ENCODE assay signal across 11 cellular contexts in genomic region chr5:34789021-34789531, GRCh38. TPM values are rescaled to one million over a fixed set of nuclear protein-coding genes. Genes with fewer than 3 reads are reported as not detected.
DNase-seq lines count a peak whose midpoint lies in the region; ATAC-seq, FAIRE-seq and TF ChIP-seq lines count a peak whose summit lies in the region.
"Had no signal": no experiment of that assay in that cellular context is flagged by ENCODE, and none has a peak within 500 bp of the region (broad histone marks: within the 10 kb centered on the region; RNA-seq: fewer than 3 reads in every experiment).

No MANE protein-coding gene starts in this region.

- no peaks in the 10 kb centered on the region for H3K4me1 Mint-ChIP-seq in activated naive CD8-positive, alpha-beta T cell treated with anti-CD3 and anti-CD28 coated beads, Interleukin-2, amount 50 U/mL, for 24 hours
- H3K4me1 Mint-ChIP-seq in activated naive CD8-positive, alpha-beta T cell treated with anti-CD3 and anti-CD28 coated beads for 36 hours = peaks cover 2% of the 10 kb centered on the region

- intact Hi-C loops in left ventricle myocardium superior (cut with micrococcal nuclease) = no loop called here
- intact Hi-C loops in PC-9 (cut with micrococcal nuclease; ENCODE audit: unreplicated experiment) = no loop called here

- H2AFZ ChIP-seq in PC-9 = no peak overlapping the region

- H3K36me3 Mint-ChIP-seq in activated naive CD8-positive, alpha-beta T cell treated with anti-CD3 and anti-CD28 coated beads, Interleukin-2, amount 50 U/mL, for 24 hours (ENCODE audit: low read depth) = no peaks in the 10 kb centered on the region
- no peaks in the 10 kb centered on the region for H3K36me3 Mint-ChIP-seq in activated naive CD8-positive, alpha-beta T cell treated with anti-CD3 and anti-CD28 coated beads for 36 hours
- H3K36me3 Mint-ChIP-seq: natural killer cell treated with Interleukin-12 subunit alpha and Interleukin-12 subunit beta and Interleukin-15 and Interleukin-18, amount 100 ng/mL, for 72 hours had no signal

- H3K27ac ChIP-seq in PC-9 = no peak overlapping the region
- H3K27ac ChIP-seq: upper lobe of left lung had no signal

- TF ChIP-seq CTCF in astrocyte of the cerebellum (IDR thresholded peaks at IDR 0.05; ENCODE audit: low read depth, low read length, missing control alignments) = no peak
- TF ChIP-seq CTCF in PC-9 (conservative IDR thresholded peaks at IDR 0.05) = no peak
- no peak for TF ChIP-seq CTCF in GM13976 (IDR thresholded peaks at IDR 0.05; ENCODE audit: borderline replicate concordance, control extremely low read depth, extremely low read depth, insufficient read depth, missing control alignments)

- H3K79me2 ChIP-seq in PC-9 (ENCODE audit: low read depth) = peaks cover 48% of the 10 kb centered on the region

- peaks cover 11% of the 10 kb centered on the region; the same call in 1 of the 2 replicates for H3K9me3 ChIP-seq in PC-9 (ENCODE audit: insufficient read depth, low read depth)

- BruUV-seq in PC-9 (replicated peaks; lab: Mats Ljungman, UMichigan) = no TSS peak

- ATAC-seq in activated naive CD8-positive, alpha-beta T cell treated with anti-CD3 and anti-CD28 coated beads, Interleukin-2, amount 50 U/mL, for 24 hours = peak; percentile 68
- ATAC-seq in left ventricle myocardium superior = peak; percentile 54
- ATAC-seq: natural killer cell treated with Interleukin-12 subunit alpha and Interleukin-12 subunit beta and Interleukin-15 and Interleukin-18, amount 100 ng/mL, for 72 hours had no signal

- H3K4me2 ChIP-seq in PC-9 = no peak overlapping the region

- H3K9me2 ChIP-seq in PC-9 (ENCODE audit: insufficient read depth) = no peaks in the 10 kb centered on the region

- H3K27ac Mint-ChIP-seq in activated naive CD8-positive, alpha-beta T cell treated with anti-CD3 and anti-CD28 coated beads, Interleukin-2, amount 50 U/mL, for 24 hours = no peak overlapping the region
- H3K27ac Mint-ChIP-seq in activated naive CD8-positive, alpha-beta T cell treated with anti-CD3 and anti-CD28 coated beads for 36 hours = no peak overlapping the region
- H3K27ac Mint-ChIP-seq: natural killer cell treated with Interleukin-12 subunit alpha and Interleukin-12 subunit beta and Interleukin-15 and Interleukin-18, amount 100 ng/mL, for 72 hours had no signal

- no peaks in the 10 kb centered on the region for H3K27me3 ChIP-seq in PC-9 (ENCODE audit: insufficient read depth, low read depth)
- H3K27me3 ChIP-seq: upper lobe of left lung had no signal

- peaks cover 2% of the 10 kb centered on the region for H3K27me3 Mint-ChIP-seq in activated naive CD8-positive, alpha-beta T cell treated with anti-CD3 and anti-CD28 coated beads, Interleukin-2, amount 50 U/mL, for 24 hours
- H3K27me3 Mint-ChIP-seq in activated naive CD8-positive, alpha-beta T cell treated with anti-CD3 and anti-CD28 coated beads for 36 hours = peaks cover 24% of the 10 kb centered on the region

- peaks cover 18% of the 10 kb centered on the region for H4K20me1 ChIP-seq in PC-9 (ENCODE audit: insufficient read depth)

- 0 out of 2 replicates have a peak, but pooled peaks cover 7% of the 10 kb centered on the region for H3K36me3 ChIP-seq in PC-9 (ENCODE audit: low read depth)
- H3K36me3 ChIP-seq: upper lobe of left lung had no signal

- FAIRE-seq in urothelium cell line (lab: Jason Lieb, UNC) = no peak

- no peak for DNase-seq in activated naive CD8-positive, alpha-beta T cell treated with anti-CD3 and anti-CD28 coated beads, Interleukin-2, amount 50 U/mL, for 24 hours
- no peak for DNase-seq in activated naive CD8-positive, alpha-beta T cell treated with anti-CD3 and anti-CD28 coated beads for 36 hours
- DNase-seq in astrocyte of the cerebellum (ENCODE audit: low read depth) = peak; percentile 72
- DNase-seq in left ventricle myocardium superior = no peak
- peak; percentile 25 for DNase-seq in urothelium cell line (ENCODE audit: low spot score)
- no peak for DNase-seq in PC-9
- no peak for DNase-seq in GM13976 (ENCODE audit: low spot score)
- no peak for DNase-seq in hypothalamus (lab: John Stamatoyannopoulos, UW)
- DNase-seq: stimulated activated CD4-positive, alpha-beta T cell treated with anti-CD3 and anti-CD28 coated beads, Interleukin-2, amount 100 ng/mL, for 48 hours; upper lobe of left lung had no signal

- no peaks in the 10 kb centered on the region for H3K4me1 ChIP-seq in PC-9 (replicated peaks; ENCODE audit: insufficient read depth)

- H3F3A ChIP-seq in PC-9 (ENCODE audit: insufficient read depth, low read depth) = peaks cover 44% of the 10 kb centered on the region

- in situ Hi-C loops in astrocyte of the cerebellum (cut with HindIII; ENCODE audit: low sequenced_read_pairs) (no loop called here), GM13976 (cut with MboI; ENCODE audit: low sequenced_read_pairs, unreplicated experiment) (no loop called here)

- peaks cover 6% of the 10 kb centered on the region for H3K9me3 Mint-ChIP-seq in activated naive CD8-positive, alpha-beta T cell treated with anti-CD3 and anti-CD28 coated beads, Interleukin-2, amount 50 U/mL, for 24 hours
- peaks cover 5% of the 10 kb centered on the region for H3K9me3 Mint-ChIP-seq in activated naive CD8-positive, alpha-beta T cell treated with anti-CD3 and anti-CD28 coated beads for 36 hours
- H3K9me3 Mint-ChIP-seq: natural killer cell treated with Interleukin-12 subunit alpha and Interleukin-12 subunit beta and Interleukin-15 and Interleukin-18, amount 100 ng/mL, for 72 hours had no signal

- H3K4me3 ChIP-seq in astrocyte of the cerebellum (ENCODE audit: low read depth, low read length) (no peak overlapping the region), PC-9 (no peak overlapping the region)
- H3K4me3 ChIP-seq: upper lobe of left lung had no signal

- H3K4me3 Mint-ChIP-seq in activated naive CD8-positive, alpha-beta T cell treated with anti-CD3 and anti-CD28 coated beads, Interleukin-2, amount 50 U/mL, for 24 hours = no peak overlapping the region
- H3K4me3 Mint-ChIP-seq in activated naive CD8-positive, alpha-beta T cell treated with anti-CD3 and anti-CD28 coated beads for 36 hours = no peak overlapping the region
- H3K4me3 Mint-ChIP-seq: natural killer cell treated with Interleukin-12 subunit alpha and Interleukin-12 subunit beta and Interleukin-15 and Interleukin-18, amount 100 ng/mL, for 72 hours had no signal

- POLR2A ChIA-PET in PC-9 (lab: Charles Lee; ENCODE audit: unreplicated experiment) = no interaction called here

- CTCF ChIA-PET in PC-9 (lab: Charles Lee) = no interaction called here

RNA-seq across cellular contexts. Expression of gene TTC23L, which starts 49.9 kb away (rescaled TPM):
- under 1 TPM in 1 of 2 experiments, not detected in 1; 0.30 TPM for total RNA-seq in activated naive CD8-positive, alpha-beta T cell treated with anti-CD3 and anti-CD28 coated beads for 36 hours
- not detected for total RNA-seq in left ventricle myocardium superior
- 3.9 and 7.1 TPM in 2 replicates for total RNA-seq in PC-9 (2021)
- total RNA-seq: natural killer cell treated with Interleukin-12 subunit alpha and Interleukin-12 subunit beta and Interleukin-15 and Interleukin-18, amount 100 ng/mL, for 72 hours had no signal

Comparison
In these comparisons a context has a peak if more than half of its experiments do, and no peak if none do; other contexts are left out.
1. DNase-seq: peak in astrocyte of the cerebellum (single experiment) and urothelium cell line (single experiment); none in activated naive CD8-positive, alpha-beta T cell treated with anti-CD3 and anti-CD28 coated beads, Interleukin-2, amount 50 U/mL, for 24 hours (single experiment), activated naive CD8-positive, alpha-beta T cell treated with anti-CD3 and anti-CD28 coated beads for 36 hours (single experiment), left ventricle myocardium superior (single experiment), PC-9 (0 of 2), GM13976 (single experiment) and hypothalamus (0 of 51).